ENCODE assay signal across 30 cellular contexts in genomic region chr13:68232351-68233130, GRCh38.
DNase-seq lines count a peak whose midpoint lies in the region; ATAC-seq and TF ChIP-seq lines count a peak whose summit lies in the region.
"Had no signal": no experiment of that assay in that cellular context is flagged by ENCODE, and none has a peak within 500 bp of the region (broad histone marks: within the 10 kb centered on the region; RNA-seq: fewer than 3 reads in every experiment).

No MANE protein-coding gene starts in this region.

- POLR2A ChIA-PET in SK-N-SH (lab: Yijun Ruan, JAX) (no interaction called here), WTC11 (lab: Charles Lee) (interaction anchor here (0.6 kb wide), 1 partner anchor 63 kb away, joined by 4 read pairs; no protein-coding TSS in a partner anchor)

- H3K27me3 Mint-ChIP-seq in WTC11 (ENCODE audit: low read depth), result no peaks in the 10 kb centered on the region
- H3K27me3 Mint-ChIP-seq: stimulated activated naive B cell treated with anti-CD40 and anti-IgM and Interleukin-4, amounts not matched to agents 10 μg/mL and 1 μg/mL and 100 μg/mL, for 72 hours had no signal

- H3K4me3 ChIP-seq in SK-N-SH (ENCODE audit: low read depth in 2 of 2, low read length in 1 of 2) (no peak overlapping the region), epithelial cell of esophagus (ENCODE audit: low read length) (no peak overlapping the region)
- H3K4me3 ChIP-seq: HAP-1, spleen, suprapubic skin had no signal

- no peaks in the 10 kb centered on the region for H3K27me3 ChIP-seq in SK-N-SH (ENCODE audit: insufficient read depth)
- H3K27me3 ChIP-seq: spleen, suprapubic skin had no signal

- no peak overlapping the region for H3K4me3 Mint-ChIP-seq in WTC11
- H3K4me3 Mint-ChIP-seq: activated naive CD4-positive, alpha-beta T cell treated with anti-CD3 and anti-CD28 coated beads for 36 hours; activated T-cell treated with anti-CD3 and anti-CD28 coated beads, Interleukin-2, amount 50 U/mL, for 72 hours; CD8-positive, alpha-beta T cell; natural killer cell; stimulated activated naive B cell treated with anti-CD40 and anti-IgM and Interleukin-4, amounts not matched to agents 10 μg/mL and 1 μg/mL and 100 μg/mL, for 72 hours had no signal

- in situ Hi-C loops in GM13977 (cut with MboI; ENCODE audit: low pct_unique_long_range_greater_than_20kb, low sequenced_read_pairs, unreplicated experiment), result no loop called here

- WGBS in SK-N-SH (ENCODE audit: low lambda C conversion rate), result 58% methylated on average over 7 of the region's 7 CpGs

- no peak for TF ChIP-seq EP300 in SK-N-SH (IDR thresholded peaks at IDR 0.05; ENCODE audit: borderline replicate concordance in 1 of 2, low read depth in 1 of 2, low read length in 1 of 2)

- H3K9ac ChIP-seq in SK-N-SH, result no peak overlapping the region
- H3K9ac ChIP-seq: parathyroid adenoma had no signal

- TF ChIP-seq CTCF in SK-N-SH (IDR thresholded peaks at IDR 0.05), result no peak
- no peak for TF ChIP-seq CTCF in WTC11 (IDR thresholded peaks at IDR 0.05)
- TF ChIP-seq CTCF in epithelial cell of esophagus (IDR thresholded peaks at IDR 0.05; ENCODE audit: insufficient read depth, low read depth, low read length, missing control alignments), result no peak
- no peak for TF ChIP-seq CTCF in GM13977 (IDR thresholded peaks at IDR 0.05; ENCODE audit: extremely low read depth, insufficient read depth, missing control alignments)

- H3K9me3 ChIP-seq in SK-N-SH, result no peaks in the 10 kb centered on the region
- H3K9me3 ChIP-seq: HAP-1, spleen, suprapubic skin had no signal

- ATAC-seq in SK-N-SH treated with all-trans-retinoic acid at 6 μM for 48 hours, result no peak
- peak; percentile 53 for ATAC-seq in WTC11
- no peak for ATAC-seq in HG03439 (IDR thresholded peaks at IDR 0.05; ENCODE audit: unreplicated experiment)
- ATAC-seq: activated T-cell treated with anti-CD3 and anti-CD28 coated beads, Interleukin-2, amount 50 U/mL, for 72 hours; CD8-positive, alpha-beta T cell; left cardiac atrium; natural killer cell; right cardiac atrium; stimulated activated naive B cell treated with anti-CD40 and anti-IgM and Interleukin-4, amounts not matched to agents 10 μg/mL and 1 μg/mL and 100 μg/mL, for 72 hours had no signal

- H3F3A ChIP-seq in SK-N-SH (replicated peaks; ENCODE audit: insufficient read depth), result no peaks in the 10 kb centered on the region

- H3K36me3 Mint-ChIP-seq in WTC11, result no peaks in the 10 kb centered on the region
- H3K36me3 Mint-ChIP-seq: CD8-positive, alpha-beta T cell; stimulated activated naive B cell treated with anti-CD40 and anti-IgM and Interleukin-4, amounts not matched to agents 10 μg/mL and 1 μg/mL and 100 μg/mL, for 72 hours had no signal

- CTCF ChIA-PET in SK-N-SH (lab: Yijun Ruan, JAX) (no interaction called here), WTC11 (lab: Charles Lee) (interaction anchor here (0.7 kb wide), 1 partner anchor 359 kb away, joined by 3 read pairs; no protein-coding TSS in a partner anchor)

- TF ChIP-seq RAD21 in SK-N-SH (IDR thresholded peaks at IDR 0.05; ENCODE audit: low read length), result no peak

- no peaks in the 10 kb centered on the region; a peak in 1 of 4 replicates for H3K4me1 ChIP-seq in SK-N-SH (ENCODE audit: control insufficient read depth in 1 of 2, insufficient read depth in 2 of 2, low read depth in 1 of 2, low read length in 1 of 2)
- H3K4me1 ChIP-seq: HAP-1, parathyroid adenoma, spleen, suprapubic skin had no signal

- H3K4me1 Mint-ChIP-seq in WTC11, result peaks cover 27% of the 10 kb centered on the region
- H3K4me1 Mint-ChIP-seq: natural killer cell; stimulated activated naive B cell treated with anti-CD40 and anti-IgM and Interleukin-4, amounts not matched to agents 10 μg/mL and 1 μg/mL and 100 μg/mL, for 72 hours had no signal

- H3K9me2 ChIP-seq in SK-N-SH, result no peaks in the 10 kb centered on the region

- no peaks in the 10 kb centered on the region for H3K36me3 ChIP-seq in SK-N-SH (replicated peaks in 1 of 2; ENCODE audit: control insufficient read depth in 1 of 2, insufficient read depth in 2 of 2, low read length in 1 of 2)
- H3K36me3 ChIP-seq: HAP-1, spleen, suprapubic skin had no signal

- DNase-seq in SK-N-SH (no peak), WTC11 (ENCODE audit: low spot score) (no peak), epithelial cell of esophagus (ENCODE audit: low read depth) (peak; percentile 9), non-pigmented ciliary epithelial cell (ENCODE audit: low read depth) (peak; percentile 15), GM13977 (ENCODE audit: low spot score) (no peak), NCI-H446 (lab: John Stamatoyannopoulos, UW) (no peak)
- DNase-seq: activated naive CD4-positive, alpha-beta T cell treated with anti-CD3 and anti-CD28 coated beads for 36 hours; activated T-cell treated with anti-CD3 and anti-CD28 coated beads, Interleukin-2, amount 50 U/mL, for 72 hours; CD8-positive, alpha-beta T cell; central memory CD4-positive, alpha-beta T cell; GF-D8; head of caudate nucleus; left cardiac atrium; natural killer cell; NCI-H1694 treated with DMSO at 0.1 percent for 48 hours; NCI-H2171; NCI-H524; right cardiac atrium; SIG-M5; spleen; stimulated activated CD4-positive, alpha-beta T cell treated with anti-CD3 and anti-CD28 coated beads, Interleukin-2, amount 100 ng/mL, for 48 hours; stimulated activated naive B cell treated with anti-CD40 and anti-IgM and Interleukin-4, amounts not matched to agents 10 μg/mL and 1 μg/mL and 100 μg/mL, for 72 hours; T-helper 1 cell had no signal

- H3K9me3 Mint-ChIP-seq in WTC11, result no peaks in the 10 kb centered on the region
- H3K9me3 Mint-ChIP-seq: activated naive CD4-positive, alpha-beta T cell treated with anti-CD3 and anti-CD28 coated beads for 36 hours; stimulated activated naive B cell treated with anti-CD40 and anti-IgM and Interleukin-4, amounts not matched to agents 10 μg/mL and 1 μg/mL and 100 μg/mL, for 72 hours had no signal

- no peaks in the 10 kb centered on the region for H3K79me2 ChIP-seq in SK-N-SH (ENCODE audit: insufficient read depth)
- H3K79me2 ChIP-seq: parathyroid adenoma had no signal

- H3K27ac ChIP-seq in SK-N-SH (ENCODE audit: low read depth in 2 of 2, low read length in 1 of 2), result no peak overlapping the region
- H3K27ac ChIP-seq: 22Rv1, epithelial cell of prostate, parathyroid adenoma, spleen, suprapubic skin had no signal

- peak overlapping the region; percentile 22; the same call in 1 of the 2 replicates for H2AFZ ChIP-seq in SK-N-SH (ENCODE audit: low read depth)
- H2AFZ ChIP-seq: parathyroid adenoma had no signal

- no peak overlapping the region; the same call in 1 of the 2 replicates for H3K27ac Mint-ChIP-seq in WTC11
- H3K27ac Mint-ChIP-seq: activated naive CD4-positive, alpha-beta T cell treated with anti-CD3 and anti-CD28 coated beads for 36 hours; activated T-cell treated with anti-CD3 and anti-CD28 coated beads, Interleukin-2, amount 50 U/mL, for 72 hours; CD8-positive, alpha-beta T cell; natural killer cell; stimulated activated naive B cell treated with anti-CD40 and anti-IgM and Interleukin-4, amounts not matched to agents 10 μg/mL and 1 μg/mL and 100 μg/mL, for 72 hours had no signal

- H3K4me2 ChIP-seq in SK-N-SH, result no peak overlapping the region

- no peaks in the 10 kb centered on the region for H4K20me1 ChIP-seq in SK-N-SH (ENCODE audit: insufficient read depth)

TF ChIP-seq in SK-N-SH, 30 proteins besides CTCF, POLR2A, EP300 and RAD21 (continues in another document):
- TF ChIP-seq SMC3 (IDR thresholded peaks at IDR 0.05; ENCODE audit: low read depth, low read length), result no peak
- no peak for TF ChIP-seq RFX5 (IDR thresholded peaks at IDR 0.05; ENCODE audit: low read length)
- TF ChIP-seq RCOR1 (IDR thresholded peaks at IDR 0.05; ENCODE audit: low read length), result no peak
- TF ChIP-seq GATA2 (CRISPR knock-in tag; IDR thresholded peaks at IDR 0.05), result no peak
- TF ChIP-seq USF2 (IDR thresholded peaks at IDR 0.05; ENCODE audit: borderline replicate concordance, low read depth, low read length), result no peak
- no peak for TF ChIP-seq FOXM1 (IDR thresholded peaks at IDR 0.05; ENCODE audit: low read depth)

TF ChIP-seq in SK-N-SH treated with all-trans-retinoic acid at 6 μM for 48 hours, 23 proteins besides CTCF, POLR2A, EP300 and RAD21:
- TF ChIP-seq, protein P1, sequence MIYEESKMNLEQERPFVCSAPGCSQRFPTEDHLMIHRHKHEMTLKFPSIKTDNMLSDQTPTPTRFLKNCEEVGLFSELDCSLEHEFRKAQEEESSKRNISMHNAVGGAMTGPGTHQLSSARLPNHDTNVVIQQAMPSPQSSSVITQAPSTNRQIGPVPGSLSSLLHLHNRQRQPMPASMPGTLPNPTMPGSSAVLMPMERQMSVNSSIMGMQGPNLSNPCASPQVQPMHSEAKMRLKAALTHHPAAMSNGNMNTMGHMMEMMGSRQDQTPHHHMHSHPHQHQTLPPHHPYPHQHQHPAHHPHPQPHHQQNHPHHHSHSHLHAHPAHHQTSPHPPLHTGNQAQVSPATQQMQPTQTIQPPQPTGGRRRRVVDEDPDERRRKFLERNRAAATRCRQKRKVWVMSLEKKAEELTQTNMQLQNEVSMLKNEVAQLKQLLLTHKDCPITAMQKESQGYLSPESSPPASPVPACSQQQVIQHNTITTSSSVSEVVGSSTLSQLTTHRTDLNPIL (CRISPR knock-in tag; IDR thresholded peaks at IDR 0.05; ENCODE audit: low read depth), result no peak
- TF ChIP-seq TOX (CRISPR knock-in tag; IDR thresholded peaks at IDR 0.05; ENCODE audit: borderline replicate concordance) (no peak), GLIS3 (CRISPR knock-in tag; IDR thresholded peaks at IDR 0.05) (no peak), ESRRG (CRISPR knock-in tag; IDR thresholded peaks at IDR 0.05) (no peak), TCF4 (CRISPR knock-in tag; IDR thresholded peaks at IDR 0.05; ENCODE audit: borderline replicate concordance) (no peak)

TF ChIP-seq in WTC11, 78 proteins besides CTCF, POLR2A, EP300 and RAD21 (continues in another document):
- TF ChIP-seq ATF1 (CRISPR knock-in tag; IDR thresholded peaks at IDR 0.05) (no peak), CREB1 (CRISPR knock-in tag; IDR thresholded peaks at IDR 0.05) (no peak), ZNF317 (CRISPR knock-in tag; IDR thresholded peaks at IDR 0.05; ENCODE audit: borderline replicate concordance, low read depth) (no peak), JUN (CRISPR knock-in tag; IDR thresholded peaks at IDR 0.05) (no peak), NR3C1 (CRISPR knock-in tag; conservative IDR thresholded peaks at IDR 0.05; ENCODE audit: low read depth) (no peak), ZNF423 (CRISPR knock-in tag; IDR thresholded peaks at IDR 0.05) (no peak)

Comparison
In these comparisons a context has a peak if more than half of its experiments do, and no peak if none do; other contexts are left out.
1. DNase-seq: peak in epithelial cell of esophagus (single experiment) and non-pigmented ciliary epithelial cell (single experiment); none in SK-N-SH (single experiment), WTC11 (single experiment), GM13977 (single experiment) and NCI-H446 (0 of 2).